Comparison of ENCODE assay signal across 19 cellular contexts in genomic region chr21:46475296-46475695, GRCh38.
"Had no signal": no experiment of that assay in that cellular context is flagged by ENCODE, and none has a peak within 500 bp of the region (broad histone marks: within the 10 kb centered on the region; RNA-seq: fewer than 3 reads in every experiment).

No MANE protein-coding gene starts in this region.

- H3K4me3 ChIP-seq: colonic mucosa, heart right ventricle, lung, right lobe of liver, suprapubic skin, transverse colon, upper lobe of right lung, uterus had no signal

- H3K27me3 ChIP-seq: colonic mucosa, foreskin keratinocyte, heart right ventricle, right lobe of liver, suprapubic skin, transverse colon, upper lobe of right lung, uterus had no signal

- H3K27ac ChIP-seq: colonic mucosa, foreskin keratinocyte, heart right ventricle, parathyroid adenoma, right lobe of liver, suprapubic skin, transverse colon, upper lobe of right lung, uterus had no signal

- H3K36me3 ChIP-seq: colonic mucosa, right lobe of liver, transverse colon, upper lobe of right lung, uterus had no signal

- H3K9ac ChIP-seq: parathyroid adenoma had no signal

- H3K4me1 ChIP-seq: colonic mucosa, foreskin keratinocyte, parathyroid adenoma, uterus had no signal

- H3K9me3 ChIP-seq: colonic mucosa, heart right ventricle, right lobe of liver, suprapubic skin, transverse colon, upper lobe of right lung, uterus had no signal

- DNase-seq: colonic mucosa; effector CD8-positive, alpha-beta T cell; endodermal cell; foreskin keratinocyte; glutamatergic neuron; heart right ventricle; hippocampal formation; right lobe of liver; small intestine; stimulated activated CD4-positive, alpha-beta T cell treated with anti-CD3 and anti-CD28 coated beads, Interleukin-15, amount 100 ng/mL, for 24 hours; stimulated activated CD4-positive, alpha-beta T cell treated with anti-CD3 and anti-CD28 coated beads, Interleukin-2, amount 100 ng/mL, for 48 hours; stimulated activated naive CD4-positive, alpha-beta T cell; stimulated activated naive CD8-positive, alpha-beta T cell treated with anti-CD3 and anti-CD28 coated beads, Interleukin-15, amount 100 ng/mL, for 72 hours; transverse colon; upper lobe of right lung; uterus had no signal

- H2AFZ ChIP-seq: parathyroid adenoma had no signal

- H3K79me2 ChIP-seq: parathyroid adenoma had no signal
